13 cellular contexts compared by ENCODE assay signal in genomic region chr21:45767071-45768006, GRCh38.
A peak's percentile ranks its signal among the peaks of the same experiment; 100 is the strongest.
DNase-seq lines count a peak whose midpoint lies in the region; ATAC-seq and TF ChIP-seq lines count a peak whose summit lies in the region.
"Had no signal": no experiment of that assay in that cellular context is flagged by ENCODE, and none has a peak within 500 bp of the region (broad histone marks: within the 10 kb centered on the region; RNA-seq: fewer than 3 reads in every experiment).

No MANE protein-coding gene starts in this region.

- CTCF ChIA-PET in CD4-positive, alpha-beta T cell (lab: Charles Lee) = no interaction called here

- no peaks in the 10 kb centered on the region for H3K9me3 Mint-ChIP-seq in CD4-positive, alpha-beta T cell
- peaks cover 4% of the 10 kb centered on the region for H3K9me3 Mint-ChIP-seq in activated naive CD4-positive, alpha-beta T cell treated with anti-CD3 and anti-CD28 coated beads, Interleukin-2, amount 50 U/mL, for 24 hours
- H3K9me3 Mint-ChIP-seq in glutamatergic neuron (ENCODE audit: unreplicated experiment) = peaks cover 12% of the 10 kb centered on the region

- peaks cover 70% of the 10 kb centered on the region for H3K4me1 ChIP-seq in SJSA1 (replicated peaks)

- H3K4me1 Mint-ChIP-seq in CD4-positive, alpha-beta T cell (ENCODE audit: low read depth) = peaks cover 49% of the 10 kb centered on the region
- peaks cover 58% of the 10 kb centered on the region for H3K4me1 Mint-ChIP-seq in activated naive CD4-positive, alpha-beta T cell treated with anti-CD3 and anti-CD28 coated beads, Interleukin-2, amount 50 U/mL, for 24 hours
- peaks cover 26% of the 10 kb centered on the region for H3K4me1 Mint-ChIP-seq in glutamatergic neuron (ENCODE audit: low read depth, unreplicated experiment)
- H3K4me1 Mint-ChIP-seq: CD14-positive monocyte had no signal

- intact Hi-C loops in CD4-positive, alpha-beta T cell (cut with DNase I, micrococcal nuclease) = loop anchor here in 1 of 2 experiments (10.0 kb wide), 3 partner anchors 47 to 153 kb away; partner anchors contain the start of gene PCBP3

- H3K27me3 ChIP-seq in CD4-positive, alpha-beta T cell (ENCODE audit: control insufficient read depth, insufficient read depth, low read length) = no peaks in the 10 kb centered on the region
- no peaks in the 10 kb centered on the region for H3K27me3 ChIP-seq in SJSA1 (replicated peaks)

- peak; percentile 79 for ATAC-seq in CD4-positive, alpha-beta T cell (ENCODE audit: poor library complexity)
- ATAC-seq in HG03280 (IDR thresholded peaks at IDR 0.05; ENCODE audit: unreplicated experiment) = no peak
- no peak for ATAC-seq in HG03139 (IDR thresholded peaks at IDR 0.05; ENCODE audit: unreplicated experiment)

- TF ChIP-seq CTCF in CD4-positive, alpha-beta T cell (IDR thresholded peaks at IDR 0.05) = no peak
- no peak for TF ChIP-seq CTCF in glutamatergic neuron (IDR thresholded peaks at IDR 0.05; ENCODE audit: partially characterized antibody, unreplicated experiment)

- no peaks in the 10 kb centered on the region for H3K9me3 ChIP-seq in CD4-positive, alpha-beta T cell (ENCODE audit: control insufficient read depth, low read length)
- no peaks in the 10 kb centered on the region for H3K9me3 ChIP-seq in SJSA1 (replicated peaks)

- no peaks in the 10 kb centered on the region for H3K36me3 Mint-ChIP-seq in CD4-positive, alpha-beta T cell (ENCODE audit: low read depth)
- H3K36me3 Mint-ChIP-seq in activated naive CD4-positive, alpha-beta T cell treated with anti-CD3 and anti-CD28 coated beads, Interleukin-2, amount 50 U/mL, for 24 hours = peaks cover 3% of the 10 kb centered on the region
- peaks cover 10% of the 10 kb centered on the region for H3K36me3 Mint-ChIP-seq in glutamatergic neuron (ENCODE audit: unreplicated experiment)
- H3K36me3 Mint-ChIP-seq: CD14-positive monocyte had no signal

- peak overlapping the region; percentile 94 for H3K27ac Mint-ChIP-seq in CD4-positive, alpha-beta T cell
- H3K27ac Mint-ChIP-seq in activated naive CD4-positive, alpha-beta T cell treated with anti-CD3 and anti-CD28 coated beads, Interleukin-2, amount 50 U/mL, for 24 hours = peak overlapping the region; percentile 99
- H3K27ac Mint-ChIP-seq in glutamatergic neuron (ENCODE audit: unreplicated experiment) = peak overlapping the region; percentile 20
- H3K27ac Mint-ChIP-seq: CD14-positive monocyte had no signal

- H3K4me3 ChIP-seq in SJSA1 = no peak overlapping the region

- H3K36me3 ChIP-seq in SJSA1 = peaks cover 3% of the 10 kb centered on the region; the same call in 1 of the 2 replicates

- no peak overlapping the region for H3K27ac ChIP-seq in CD4-positive, alpha-beta T cell (ENCODE audit: low read depth, low read length)
- peak overlapping the region; percentile 79 for H3K27ac ChIP-seq in SJSA1

- peak in 6 of 10 experiments; percentile 20 to 51 (median 25) for DNase-seq in CD4-positive, alpha-beta T cell
- peak in 1 of 2 experiments; percentile 35 for DNase-seq in SJSA1 (ENCODE audit: low read depth in 1 of 2, low spot score in 2 of 2)
- DNase-seq in glutamatergic neuron = no peak
- DNase-seq in RPMI8226 = no peak
- no peak for DNase-seq in DMS153 (lab: John Stamatoyannopoulos, UW)
- DNase-seq: dermis blood vessel endothelial cell, NCI-H2171, OCI-M1, T-helper 9 cell had no signal

- no peaks in the 10 kb centered on the region for H3K27me3 Mint-ChIP-seq in CD4-positive, alpha-beta T cell
- H3K27me3 Mint-ChIP-seq in activated naive CD4-positive, alpha-beta T cell treated with anti-CD3 and anti-CD28 coated beads, Interleukin-2, amount 50 U/mL, for 24 hours = no peaks in the 10 kb centered on the region
- H3K27me3 Mint-ChIP-seq in glutamatergic neuron (ENCODE audit: unreplicated experiment) = peaks cover 7% of the 10 kb centered on the region

- H3K4me3 Mint-ChIP-seq in CD4-positive, alpha-beta T cell = peak overlapping the region; percentile 73
- peak overlapping the region; percentile 69 for H3K4me3 Mint-ChIP-seq in activated naive CD4-positive, alpha-beta T cell treated with anti-CD3 and anti-CD28 coated beads, Interleukin-2, amount 50 U/mL, for 24 hours
- no peak overlapping the region for H3K4me3 Mint-ChIP-seq in glutamatergic neuron (ENCODE audit: unreplicated experiment)
- H3K4me3 Mint-ChIP-seq: CD14-positive monocyte had no signal

- POLR2A ChIA-PET in CD4-positive, alpha-beta T cell (lab: Charles Lee) = interaction anchor here (1.2 kb wide), 1 partner anchor 12 kb away, joined by 3 read pairs; no protein-coding TSS in a partner anchor

Comparison
In these comparisons a context has a peak if more than half of its experiments do, and no peak if none do; other contexts are left out.
1. DNase-seq: peak in CD4-positive, alpha-beta T cell (6 of 10); none in glutamatergic neuron (single experiment), RPMI8226 (single experiment) and DMS153 (single experiment).
2. H3K27ac Mint-ChIP-seq: peak in every context shown above with its lines; median percentile 99 in activated naive CD4-positive, alpha-beta T cell treated with anti-CD3 and anti-CD28 coated beads, Interleukin-2, amount 50 U/mL, for 24 hours; 94 in CD4-positive, alpha-beta T cell; 20 in glutamatergic neuron.